In the genomic region with DNA sequence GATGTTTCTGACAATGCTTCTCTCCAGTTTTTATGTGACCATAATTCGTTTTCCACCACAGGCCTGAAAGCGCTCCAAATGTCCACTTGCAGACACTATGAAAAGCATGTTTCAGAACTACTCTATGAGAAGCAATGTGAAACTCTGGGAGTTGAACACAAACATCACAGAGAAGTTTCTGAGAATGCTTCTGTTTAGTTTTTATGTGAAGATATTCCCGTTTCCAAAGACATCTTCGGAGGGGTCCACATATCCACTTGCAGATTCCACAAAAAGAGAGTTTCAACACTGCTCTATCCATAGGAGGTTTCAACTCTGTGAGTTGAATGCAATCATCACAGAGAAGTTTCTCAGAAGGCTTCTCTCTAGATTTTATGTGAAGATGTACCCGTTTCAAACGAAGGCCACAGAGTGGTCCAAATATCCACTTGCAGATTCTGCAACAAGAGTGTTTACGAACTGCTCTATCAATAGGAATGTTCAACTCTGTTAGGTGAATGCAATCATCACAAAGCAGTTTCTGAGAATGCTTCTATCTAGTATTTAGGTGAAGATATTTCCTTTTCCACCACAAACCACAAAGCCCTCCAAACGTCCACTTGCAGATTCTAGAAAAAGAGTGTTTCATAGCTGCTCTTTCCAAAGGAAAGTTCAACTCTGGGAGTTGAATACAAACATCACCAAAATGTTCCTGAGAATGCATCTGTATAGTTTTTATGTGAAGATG, we compare ENCODE assay signal across 8 cellular contexts.
DNase-seq lines count a peak whose midpoint lies in the region; ATAC-seq, FAIRE-seq and TF ChIP-seq lines count a peak whose summit lies in the region.
"Not testable (repeated sequence)": the region's sequence is repeated elsewhere in the genome, so short reads cannot be mapped to it uniquely, and the experiment has no call there.

No MANE protein-coding gene starts in this region.

- WGBS in GM12878 (ENCODE audit: insufficient coverage, insufficient replicate concordance, low lambda C conversion rate, missing lambda C conversion rate), result 27% methylated on average over 8 of the region's 8 CpGs
- WGBS in upper lobe of left lung, 2 donors, result 64 to 67% methylated on average over 8 of the region's 8 CpGs

- in situ Hi-C loops in GM12878 (cut with MboI), result not testable (repeated sequence)

- BruUV-seq in GM12878 (replicated peaks; lab: Mats Ljungman, UMichigan), result not testable (repeated sequence)

- not testable (repeated sequence) for H2AFZ ChIP-seq in GM12878 (ENCODE audit: control insufficient read depth, low read depth, low read length)

- TF ChIP-seq CTCF in WERI-Rb-1 (IDR thresholded peaks at IDR 0.05; ENCODE audit: low read depth, low read length); GM12878 (IDR thresholded peaks at IDR 0.05 in 2 of 3, conservative IDR thresholded peaks at IDR 0.05 in 1 of 3; ENCODE audit: control insufficient read depth in 2 of 3, extremely low read depth in 1 of 3, insufficient read depth in 1 of 3, low read depth in 3 of 3, low read length in 3 of 3); upper lobe of left lung (IDR thresholded peaks at IDR 0.05): not testable (repeated sequence)

- FAIRE-seq in GM12878 (lab: Jason Lieb, UNC), result not testable (repeated sequence)

- not testable (repeated sequence) for H3K4me3 Mint-ChIP-seq in naive B cell

- not testable (repeated sequence) for H3K9ac ChIP-seq in GM12878 (ENCODE audit: control insufficient read depth, insufficient read depth, low read length)

- not testable (repeated sequence) for H3K27ac Mint-ChIP-seq in naive B cell

- intact Hi-C loops in GM12878 (cut with micrococcal nuclease; ENCODE audit: unreplicated experiment); cardiac septum (cut with DNase I): not testable (repeated sequence)

- CTCF ChIA-PET in GM12878 (lab: Yijun Ruan, JAX), result not testable (repeated sequence)

- POLR2A ChIA-PET in GM12878 (lab: Charles Lee), result not testable (repeated sequence)

- H3K27me3 ChIP-seq in WERI-Rb-1 (ENCODE audit: insufficient read depth, low read depth, severe bottlenecking); GM12878 (replicated peaks in 1 of 2; ENCODE audit: control insufficient read depth in 2 of 2, insufficient read depth in 2 of 2, low read length in 1 of 2); upper lobe of left lung: not testable (repeated sequence)

- not testable (repeated sequence) for H3K36me3 Mint-ChIP-seq in naive B cell

- not testable (repeated sequence) for H3K4me1 Mint-ChIP-seq in naive B cell

- H3K4me2 ChIP-seq in GM12878 (ENCODE audit: control insufficient read depth, insufficient read depth), result not testable (repeated sequence)

- SMC1A ChIA-PET in GM12878 (lab: Charles Lee; ENCODE audit: uncharacterized antibody, unreplicated experiment), result interaction anchor here (1.1 kb wide), 1 partner anchor 965 kb away, joined by 5 read pairs; no protein-coding TSS in a partner anchor

- H3K4me1 ChIP-seq in GM12878 (ENCODE audit: control insufficient read depth, insufficient read depth, low read length); upper lobe of left lung: not testable (repeated sequence)

- not testable (repeated sequence) for TF ChIP-seq EP300 in GM12878 (IDR thresholded peaks at IDR 0.05; ENCODE audit: borderline replicate concordance in 1 of 2, control insufficient read depth in 1 of 2, low read depth in 2 of 2, low read length in 2 of 2)
- TF ChIP-seq EP300 in upper lobe of left lung (IDR thresholded peaks at IDR 0.05), result peak in 1 of 4 donors; percentile 20

- H3K4me3 ChIP-seq in WERI-Rb-1 (ENCODE audit: low read depth, low read length); GM12878; upper lobe of left lung: not testable (repeated sequence)

- RAD21 ChIA-PET in GM12878 (lab: Charles Lee; ENCODE audit: unreplicated experiment), result not testable (repeated sequence)

- not testable (repeated sequence) for H4K20me1 ChIP-seq in GM12878 (ENCODE audit: control insufficient read depth, insufficient read depth)

- not testable (repeated sequence) for TF ChIP-seq POLR2A in GM12878 (IDR thresholded peaks at IDR 0.05; ENCODE audit: low read depth, low read length)
- TF ChIP-seq POLR2A in upper lobe of left lung (IDR thresholded peaks at IDR 0.05), result peak in 1 of 4 donors; percentile 40

- TF ChIP-seq RAD21 in GM12878 (IDR thresholded peaks at IDR 0.05; ENCODE audit: insufficient read depth, low read depth, low read length), result not testable (repeated sequence)

- not testable (repeated sequence) for H3K36me3 ChIP-seq in WERI-Rb-1; GM12878 (ENCODE audit: control insufficient read depth in 2 of 2, insufficient read depth in 2 of 2, low read length in 1 of 2); upper lobe of left lung

- not testable (repeated sequence) for H3K9me3 ChIP-seq in WERI-Rb-1 (ENCODE audit: severe bottlenecking); GM12878 (replicated peaks; ENCODE audit: control insufficient read depth, insufficient read depth, low read length); upper lobe of left lung

- H3K27ac ChIP-seq in WERI-Rb-1; GM12878 (ENCODE audit: control insufficient read depth, insufficient read depth); upper lobe of left lung: not testable (repeated sequence)

- H3K79me2 ChIP-seq in GM12878 (ENCODE audit: control insufficient read depth, insufficient read depth, low read length), result not testable (repeated sequence)

- H3K9me3 Mint-ChIP-seq in naive B cell, result not testable (repeated sequence)

- ATAC-seq in GM18861 (IDR thresholded peaks at IDR 0.05; ENCODE audit: unreplicated experiment), result peak; percentile 34
- ATAC-seq in GM12878, result not testable (repeated sequence)
- peak; percentile 23 to 25 for ATAC-seq in naive B cell (ENCODE audit: low read depth in 2 of 2)
- ATAC-seq in upper lobe of left lung (ENCODE audit: low FRiP score in 2 of 2), result peak; percentile 55 to 77

- DNase-seq in WERI-Rb-1 (peak; percentile 8), activated T-cell treated with anti-CD3 and anti-CD28 coated beads for 24 hours (ENCODE audit: low read depth) (peak; percentile 49), cardiac septum (ENCODE audit: low spot score) (peak; percentile 72), naive B cell (peak; percentile 69), upper lobe of left lung (peak in 1 of 2 donors; percentile 10)
- DNase-seq in GM12878 (ENCODE audit: low read depth, low spot score), result not testable (repeated sequence)
- peak; percentile 11 to 28 for DNase-seq in stimulated activated CD4-positive, alpha-beta T cell treated with anti-CD3 and anti-CD28 coated beads, Interleukin-2, amount 100 ng/mL, for 48 hours

- H3K27me3 Mint-ChIP-seq in naive B cell, result not testable (repeated sequence)

TF ChIP-seq in GM12878, 131 proteins besides CTCF, POLR2A, EP300 and RAD21:
- TF ChIP-seq IKZF2 (IDR thresholded peaks at IDR 0.05), result peak; percentile 4 to 15; a peak in 1 of 4 replicates
- 0 out of 2 replicates have a peak, but pooled peaks have one; percentile 68 for TF ChIP-seq NFXL1 (IDR thresholded peaks at IDR 0.05; ENCODE audit: borderline replicate concordance)
- 0 out of 2 replicates have a peak, but pooled peaks have one; percentile 61 for TF ChIP-seq ZSCAN29 (IDR thresholded peaks at IDR 0.05)
TF ChIP-seq in GM12878: peak in this region for 3; not testable (repeated sequence) for 128.
